In the genomic region with DNA sequence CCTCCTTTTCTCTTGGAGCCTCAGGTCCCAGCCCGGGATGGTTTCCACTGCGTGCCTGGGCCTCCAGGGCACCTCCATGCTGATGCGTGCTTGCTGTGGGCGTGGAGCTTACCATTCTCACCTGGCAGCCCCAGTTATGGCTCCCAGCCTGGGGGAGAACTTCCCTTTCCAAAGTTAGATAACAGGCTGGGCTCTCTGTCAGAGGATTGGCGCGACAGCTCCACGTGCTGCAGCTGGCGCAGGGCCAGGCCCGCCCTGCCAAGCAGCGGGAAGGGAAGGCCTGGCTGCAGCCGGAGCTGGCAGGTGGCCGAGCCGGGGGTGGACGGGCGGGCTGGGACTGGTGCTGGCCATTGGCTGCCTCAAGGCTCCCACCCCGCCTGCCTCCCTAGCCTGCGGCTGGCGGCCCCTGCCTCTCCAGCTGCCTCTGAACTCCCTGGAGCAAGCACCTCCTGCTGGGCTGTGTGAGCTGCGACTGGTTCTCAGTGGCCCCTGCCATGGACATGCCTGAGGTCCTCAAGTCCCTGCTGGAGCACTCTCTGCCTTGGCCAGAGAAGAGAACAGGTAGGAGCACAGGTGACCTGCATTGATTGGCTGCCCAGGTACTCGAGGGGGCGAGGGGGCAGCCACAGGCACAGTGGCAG, we compare ENCODE assay signal across 7 cellular contexts. TPM values are rescaled to one million over a fixed set of nuclear protein-coding genes. Genes with fewer than 3 reads are reported as not detected.
DNase-seq lines count a peak whose midpoint lies in the region; ATAC-seq and TF ChIP-seq lines count a peak whose summit lies in the region.

No MANE protein-coding gene starts in this region.

- H3K9me3 Mint-ChIP-seq in T-cell (no peaks in the 10 kb centered on the region), type B pancreatic cell (no peaks in the 10 kb centered on the region)

- H3K27ac Mint-ChIP-seq in T-cell = no peak overlapping the region
- H3K27ac Mint-ChIP-seq in type B pancreatic cell = no peak overlapping the region

- peak; percentile 33 to 66 (median 36) for ATAC-seq in T-cell (replicated peaks in 1 of 4)
- no peak for ATAC-seq in HG03280 (IDR thresholded peaks at IDR 0.05; ENCODE audit: unreplicated experiment)

- peaks cover 0 to 3% of the 10 kb centered on the region in 2 donors for H3K27me3 Mint-ChIP-seq in T-cell
- no peaks in the 10 kb centered on the region for H3K27me3 Mint-ChIP-seq in type B pancreatic cell

- CTCF ChIA-PET in T-cell (lab: Charles Lee) = no interaction called here

- peak; percentile 95 for DNase-seq in G401 (ENCODE audit: low spot score)
- peak; percentile 40 for DNase-seq in NCI-H1436 treated with DMSO at 0.1 percent for 48 hours (lab: John Stamatoyannopoulos, UW)
- DNase-seq in T-cell = peak in 8 of 34 experiments; percentile 6 to 33 (median 14)
- peak; percentile 10 for DNase-seq in epithelial cell of proximal tubule (ENCODE audit: low read depth)
- DNase-seq in midbrain (lab: John Stamatoyannopoulos, UW) = peak; percentile 98
- peak; percentile 87 for DNase-seq in type B pancreatic cell (ENCODE audit: extremely low spot score, unreplicated experiment)

- peak overlapping the region; percentile 14 for H3K4me3 ChIP-seq in epithelial cell of proximal tubule (ENCODE audit: low read depth, low read length)

- TF ChIP-seq CTCF in epithelial cell of proximal tubule (conservative IDR thresholded peaks at IDR 0.05; ENCODE audit: low read depth, low read length) (peak; percentile 40), type B pancreatic cell (conservative IDR thresholded peaks at IDR 0.05) (no peak)

- H3K4me1 Mint-ChIP-seq in T-cell (peaks cover 0 to 9% (median 8%) of the 10 kb centered on the region in 3 donors), type B pancreatic cell (ENCODE audit: unreplicated experiment) (peaks cover 5% of the 10 kb centered on the region)

- no peaks in the 10 kb centered on the region for H3K36me3 Mint-ChIP-seq in T-cell
- H3K36me3 Mint-ChIP-seq in type B pancreatic cell = no peaks in the 10 kb centered on the region

- in situ Hi-C loops in G401 (cut with HindIII; ENCODE audit: low sequenced_read_pairs) = no loop called here

- POLR2A ChIA-PET in T-cell (lab: Charles Lee) = no interaction called here

- H3K4me3 Mint-ChIP-seq in T-cell (peak overlapping the region in 1 of 3 donors; percentile 23), type B pancreatic cell (no peak overlapping the region)

RNA-seq across cellular contexts. Expression of gene TEF, which starts 14.6 kb away (rescaled TPM):
- total RNA-seq in G401 (2014; rRNA removed; shearing (Covaris generic)) = 4.1 and 12.8 TPM in 2 replicates
- total RNA-seq in T-cell (10 to 100 TPM in 1 of 5 donors, 1 to 10 TPM in 4; 4.1 to 10.8 (median 4.6) TPM), epithelial cell of proximal tubule (0.81 and 1.8 TPM in 2 replicates), type B pancreatic cell (ENCODE audit: low replicate concordance) (10.5 TPM in 2 replicates)
